7 cellular contexts compared by ENCODE assay signal in genomic region chr6:36601818-36602217, GRCh38. TPM values are rescaled to one million over a fixed set of nuclear protein-coding genes. Genes with fewer than 3 reads are reported as not detected.
A peak's percentile ranks its signal among the peaks of the same experiment; 100 is the strongest.
DNase-seq lines count a peak whose midpoint lies in the region; ATAC-seq and FAIRE-seq lines count a peak whose summit lies in the region.
"Not testable (repeated sequence)": the region's sequence is repeated elsewhere in the genome, so short reads cannot be mapped to it uniquely, and the experiment has no call there.

No MANE protein-coding gene starts in this region.

- H3K27me3 Mint-ChIP-seq in CD8-positive, alpha-beta memory T cell; T-cell; activated CD8-positive, alpha-beta memory T cell treated with anti-CD3 and anti-CD28 coated beads, Interleukin-2, amount 10 ng/mL, durations not matched to agents 7 days and 5 days; activated naive CD8-positive, alpha-beta T cell treated with anti-CD3 and anti-CD28 coated beads, Interleukin-2, amount 10 ng/mL, durations not matched to agents 7 days and 5 days; natural killer cell treated with Interleukin-12 subunit alpha and Interleukin-12 subunit beta and Interleukin-15 and Interleukin-18, amount 100 ng/mL, for 72 hours: not testable (repeated sequence)

- ATAC-seq in T-cell (replicated peaks in 1 of 4): peak in 3 of 4 experiments; percentile 17 to 38 (median 30)
- ATAC-seq in activated CD8-positive, alpha-beta memory T cell treated with anti-CD3 and anti-CD28 coated beads, Interleukin-2, amount 10 ng/mL, durations not matched to agents 7 days and 5 days; activated naive CD8-positive, alpha-beta T cell treated with anti-CD3 and anti-CD28 coated beads, Interleukin-2, amount 10 ng/mL, durations not matched to agents 7 days and 5 days (ENCODE audit: low read depth); natural killer cell treated with Interleukin-12 subunit alpha and Interleukin-12 subunit beta and Interleukin-15 and Interleukin-18, amount 100 ng/mL, for 72 hours: not testable (repeated sequence)

- peak overlapping the region; percentile 25 for H3K27ac ChIP-seq in CD8-positive, alpha-beta memory T cell (ENCODE audit: low read depth, low read length)

- DNase-seq in CD8-positive, alpha-beta memory T cell: peak in 2 of 5 donors; percentile 43 to 59
- not testable (repeated sequence) for DNase-seq in T-cell; activated CD8-positive, alpha-beta memory T cell treated with anti-CD3 and anti-CD28 coated beads, Interleukin-2, amount 10 ng/mL, durations not matched to agents 7 days and 5 days; activated naive CD8-positive, alpha-beta T cell treated with anti-CD3 and anti-CD28 coated beads, Interleukin-2, amount 10 ng/mL, durations not matched to agents 7 days and 5 days; natural killer cell treated with Interleukin-12 subunit alpha and Interleukin-12 subunit beta and Interleukin-15 and Interleukin-18, amount 100 ng/mL, for 72 hours (ENCODE audit: low spot score)

- H3K9me3 Mint-ChIP-seq in CD8-positive, alpha-beta memory T cell; T-cell; activated CD8-positive, alpha-beta memory T cell treated with anti-CD3 and anti-CD28 coated beads, Interleukin-2, amount 10 ng/mL, durations not matched to agents 7 days and 5 days (ENCODE audit: low read depth); activated naive CD8-positive, alpha-beta T cell treated with anti-CD3 and anti-CD28 coated beads, Interleukin-2, amount 10 ng/mL, durations not matched to agents 7 days and 5 days; natural killer cell treated with Interleukin-12 subunit alpha and Interleukin-12 subunit beta and Interleukin-15 and Interleukin-18, amount 100 ng/mL, for 72 hours: not testable (repeated sequence)

- peaks cover 89% of the 10 kb centered on the region for H3K4me1 ChIP-seq in CD8-positive, alpha-beta memory T cell (ENCODE audit: insufficient read depth, low read length)
- peaks cover 62% of the 10 kb centered on the region for H3K4me1 ChIP-seq in skeletal muscle satellite cell (ENCODE audit: control insufficient read depth, insufficient read depth, low read length)

- POLR2A ChIA-PET in CD8-positive, alpha-beta memory T cell (lab: Charles Lee): interaction anchor here (1.0 kb wide), 1 partner anchor 71 kb away, joined by 4 read pairs; no protein-coding TSS in a partner anchor
- POLR2A ChIA-PET in T-cell (lab: Charles Lee): interaction anchor here (0.7 kb wide), 6 partner anchors 47 to 751 kb away, joined by 6 to 13 read pairs (median 8); no protein-coding TSS in a partner anchor
- POLR2A ChIA-PET in activated naive CD8-positive, alpha-beta T cell treated with anti-CD3 and anti-CD28 coated beads, Interleukin-2, amount 10 ng/mL, durations not matched to agents 7 days and 5 days (lab: Charles Lee): interaction anchor here (0.7 to 8.9 kb wide), 7 partner anchors 16 to 1246 kb away, joined by 3 to 65 read pairs (median 4); no protein-coding TSS in a partner anchor

- peaks cover 49 to 97% (median 66%) of the 10 kb centered on the region in 3 donors for H3K36me3 Mint-ChIP-seq in CD8-positive, alpha-beta memory T cell
- peaks cover 84% of the 10 kb centered on the region for H3K36me3 Mint-ChIP-seq in T-cell
- H3K36me3 Mint-ChIP-seq in activated CD8-positive, alpha-beta memory T cell treated with anti-CD3 and anti-CD28 coated beads, Interleukin-2, amount 10 ng/mL, durations not matched to agents 7 days and 5 days: peaks cover 95% of the 10 kb centered on the region
- H3K36me3 Mint-ChIP-seq in activated naive CD8-positive, alpha-beta T cell treated with anti-CD3 and anti-CD28 coated beads, Interleukin-2, amount 10 ng/mL, durations not matched to agents 7 days and 5 days: peaks cover 63% of the 10 kb centered on the region
- peaks cover 69% of the 10 kb centered on the region for H3K36me3 Mint-ChIP-seq in natural killer cell treated with Interleukin-12 subunit alpha and Interleukin-12 subunit beta and Interleukin-15 and Interleukin-18, amount 100 ng/mL, for 72 hours

- CTCF ChIA-PET in CD8-positive, alpha-beta memory T cell (lab: Charles Lee): interaction anchor here (0.7 to 3.3 kb wide), 2 partner anchors 13 to 106 kb away, joined by 3 to 16 read pairs; no protein-coding TSS in a partner anchor
- CTCF ChIA-PET in T-cell (lab: Charles Lee): interaction anchor here in 1 of 2 donors (0.7 kb wide), 2 partner anchors 13 to 21 kb away, joined by 5 to 8 read pairs; no protein-coding TSS in a partner anchor
- CTCF ChIA-PET in activated CD8-positive, alpha-beta memory T cell treated with anti-CD3 and anti-CD28 coated beads, Interleukin-2, amount 10 ng/mL, durations not matched to agents 7 days and 5 days (lab: Charles Lee): interaction anchor here (1.1 to 1.3 kb wide), 3 partner anchors 13 to 157 kb away, joined by 3 to 6 read pairs (median 5); no protein-coding TSS in a partner anchor

- H3K27ac Mint-ChIP-seq in CD8-positive, alpha-beta memory T cell: peak overlapping the region in 7 of 8 donors; percentile 89 to 99 (median 93)
- H3K27ac Mint-ChIP-seq in T-cell: peak overlapping the region; percentile 83 to 89
- peak overlapping the region; percentile 70 for H3K27ac Mint-ChIP-seq in activated CD8-positive, alpha-beta memory T cell treated with anti-CD3 and anti-CD28 coated beads, Interleukin-2, amount 10 ng/mL, durations not matched to agents 7 days and 5 days
- H3K27ac Mint-ChIP-seq in activated naive CD8-positive, alpha-beta T cell treated with anti-CD3 and anti-CD28 coated beads, Interleukin-2, amount 10 ng/mL, durations not matched to agents 7 days and 5 days: peak overlapping the region; percentile 84
- peak overlapping the region; percentile 80 to 97 for H3K27ac Mint-ChIP-seq in natural killer cell treated with Interleukin-12 subunit alpha and Interleukin-12 subunit beta and Interleukin-15 and Interleukin-18, amount 100 ng/mL, for 72 hours

- FAIRE-seq in endometrium (lab: Jason Lieb, UNC): peak; percentile 58

- not testable (repeated sequence) for H3K4me3 ChIP-seq in CD8-positive, alpha-beta memory T cell (ENCODE audit: low read length); skeletal muscle satellite cell (ENCODE audit: low read length)

- H3K36me3 ChIP-seq in CD8-positive, alpha-beta memory T cell (ENCODE audit: insufficient read depth, low read length): peaks cover 88% of the 10 kb centered on the region
- peaks cover 94% of the 10 kb centered on the region for H3K36me3 ChIP-seq in skeletal muscle satellite cell (ENCODE audit: insufficient read depth, low read length)

- not testable (repeated sequence) for H3K9ac ChIP-seq in skeletal muscle satellite cell (ENCODE audit: low read depth, low read length)

- peaks cover 84 to 96% (median 93%) of the 10 kb centered on the region in 3 donors for H3K4me1 Mint-ChIP-seq in CD8-positive, alpha-beta memory T cell
- peaks cover 82 to 95% (median 93%) of the 10 kb centered on the region in 3 donors for H3K4me1 Mint-ChIP-seq in T-cell
- peaks cover 86% of the 10 kb centered on the region for H3K4me1 Mint-ChIP-seq in activated CD8-positive, alpha-beta memory T cell treated with anti-CD3 and anti-CD28 coated beads, Interleukin-2, amount 10 ng/mL, durations not matched to agents 7 days and 5 days
- H3K4me1 Mint-ChIP-seq in activated naive CD8-positive, alpha-beta T cell treated with anti-CD3 and anti-CD28 coated beads, Interleukin-2, amount 10 ng/mL, durations not matched to agents 7 days and 5 days: peaks cover 63% of the 10 kb centered on the region
- peaks cover 51 to 81% of the 10 kb centered on the region in 2 donors for H3K4me1 Mint-ChIP-seq in natural killer cell treated with Interleukin-12 subunit alpha and Interleukin-12 subunit beta and Interleukin-15 and Interleukin-18, amount 100 ng/mL, for 72 hours (ENCODE audit: low read depth in 2 of 2)

- not testable (repeated sequence) for H3K9me3 ChIP-seq in CD8-positive, alpha-beta memory T cell (ENCODE audit: low read length); skeletal muscle satellite cell (replicated peaks; ENCODE audit: low read length)

- not testable (repeated sequence) for H3K27me3 ChIP-seq in CD8-positive, alpha-beta memory T cell (ENCODE audit: insufficient read depth, low read length, poor library complexity, severe bottlenecking); skeletal muscle satellite cell (ENCODE audit: control insufficient read depth, insufficient read depth, low read length)

- peak overlapping the region; percentile 15 for H3K4me2 ChIP-seq in skeletal muscle satellite cell (ENCODE audit: low read length)

- peak overlapping the region; percentile 33 to 97 (median 70) for H3K4me3 Mint-ChIP-seq in CD8-positive, alpha-beta memory T cell
- H3K4me3 Mint-ChIP-seq in T-cell: peak overlapping the region; percentile 64 to 90 (median 69)
- peak overlapping the region; percentile 40 for H3K4me3 Mint-ChIP-seq in activated CD8-positive, alpha-beta memory T cell treated with anti-CD3 and anti-CD28 coated beads, Interleukin-2, amount 10 ng/mL, durations not matched to agents 7 days and 5 days
- peak overlapping the region; percentile 71 for H3K4me3 Mint-ChIP-seq in activated naive CD8-positive, alpha-beta T cell treated with anti-CD3 and anti-CD28 coated beads, Interleukin-2, amount 10 ng/mL, durations not matched to agents 7 days and 5 days
- H3K4me3 Mint-ChIP-seq in natural killer cell treated with Interleukin-12 subunit alpha and Interleukin-12 subunit beta and Interleukin-15 and Interleukin-18, amount 100 ng/mL, for 72 hours: peak overlapping the region; percentile 60

RNA-seq across cellular contexts. Expression of gene SRSF3, which starts 7.7 kb away (rescaled TPM):
- 100 to 1,000 TPM; 572 to 579 TPM for total RNA-seq in CD8-positive, alpha-beta memory T cell
- 370 TPM for polyA plus RNA-seq in CD8-positive, alpha-beta memory T cell
- 100 to 1,000 TPM; 322 to 546 (median 332) TPM for total RNA-seq in T-cell
- total RNA-seq in activated CD8-positive, alpha-beta memory T cell treated with anti-CD3 and anti-CD28 coated beads, Interleukin-2, amount 10 ng/mL, durations not matched to agents 7 days and 5 days: 100 to 1,000 TPM; 416 to 514 TPM
- 100 to 1,000 TPM; 389 to 396 TPM for total RNA-seq in activated naive CD8-positive, alpha-beta T cell treated with anti-CD3 and anti-CD28 coated beads, Interleukin-2, amount 10 ng/mL, durations not matched to agents 7 days and 5 days
- total RNA-seq in natural killer cell treated with Interleukin-12 subunit alpha and Interleukin-12 subunit beta and Interleukin-15 and Interleukin-18, amount 100 ng/mL, for 72 hours: 100 to 1,000 TPM; 455 to 498 TPM
- 182 and 211 TPM in 2 replicates for total RNA-seq in skeletal muscle satellite cell (2012; rRNA removed)

RNA-seq across cellular contexts. Expression of gene STK38, which starts 54.5 kb away (rescaled TPM):
- total RNA-seq in CD8-positive, alpha-beta memory T cell: 10 to 100 TPM; 44.9 to 47.6 TPM
- 110 TPM for polyA plus RNA-seq in CD8-positive, alpha-beta memory T cell
- total RNA-seq in T-cell: 100 to 1,000 TPM in 4 of 5 donors, 10 to 100 TPM in 1; 90.3 to 164 (median 152) TPM
- 10 to 100 TPM; 47.7 to 54.7 TPM for total RNA-seq in activated CD8-positive, alpha-beta memory T cell treated with anti-CD3 and anti-CD28 coated beads, Interleukin-2, amount 10 ng/mL, durations not matched to agents 7 days and 5 days
- 10 to 100 TPM; 86.5 to 95.3 TPM for total RNA-seq in activated naive CD8-positive, alpha-beta T cell treated with anti-CD3 and anti-CD28 coated beads, Interleukin-2, amount 10 ng/mL, durations not matched to agents 7 days and 5 days
- 10 to 100 TPM; 26.4 to 32.5 TPM for total RNA-seq in natural killer cell treated with Interleukin-12 subunit alpha and Interleukin-12 subunit beta and Interleukin-15 and Interleukin-18, amount 100 ng/mL, for 72 hours
- total RNA-seq in skeletal muscle satellite cell (2012; rRNA removed): 11.2 and 13.8 TPM in 2 replicates
